ENCODE assay signal across 17 cellular contexts in genomic region chr12:12882288-12882687, GRCh38. TPM values are rescaled to one million over a fixed set of nuclear protein-coding genes. Genes with fewer than 3 reads are reported as not detected.
"Had no signal": no experiment of that assay in that cellular context is flagged by ENCODE, and none has a peak within 500 bp of the region (broad histone marks: within the 10 kb centered on the region; RNA-seq: fewer than 3 reads in every experiment).

No MANE protein-coding gene starts in this region.

- DNase-seq: activated CD4-positive, alpha-beta T cell treated with anti-CD3 and anti-CD28 coated beads, Interleukin-2, amount 10 ng/mL, durations not matched to agents 7 days and 5 days; activated CD4-positive, CD25-positive, alpha-beta regulatory T cell; activated naive CD4-positive, alpha-beta T cell treated with anti-CD3 and anti-CD28 coated beads, Interleukin-2, amount 10 ng/mL, durations not matched to agents 7 days and 5 days; activated T-cell treated with anti-CD3 and anti-CD28 coated beads for 4 hours; caudate nucleus; effector memory CD4-positive, alpha-beta T cell; erythroblast; hippocampal formation; natural killer cell; nucleus accumbens; stimulated activated CD4-positive, alpha-beta T cell treated with anti-CD3 and anti-CD28 coated beads, Interleukin-2, amount 100 ng/mL, for 24 hours; stimulated activated naive CD4-positive, alpha-beta T cell treated with Interleukin-2 at 50 U/mL for 16 hours; T-helper 17 cell; uterus had no signal

- H3K27ac Mint-ChIP-seq: activated naive CD4-positive, alpha-beta T cell treated with anti-CD3 and anti-CD28 coated beads, Interleukin-2, amount 10 ng/mL, durations not matched to agents 7 days and 5 days; activated T-helper 2 cell treated with anti-CD3 and anti-CD28 coated beads, Interferon-gamma antibody, Interleukin-2, Interleukin-4, amounts not matched to agents 10 μg/mL and 5 μg/mL and 100 μg/mL, durations not matched to agents 14 hours and 24 hours and 36 hours; natural killer cell; T-helper 17 cell had no signal

- H3K4me3 Mint-ChIP-seq: activated CD4-positive, alpha-beta T cell treated with anti-CD3 and anti-CD28 coated beads, Interleukin-2, amount 10 ng/mL, durations not matched to agents 7 days and 5 days; activated naive CD4-positive, alpha-beta T cell treated with anti-CD3 and anti-CD28 coated beads, Interleukin-2, amount 10 ng/mL, durations not matched to agents 7 days and 5 days; natural killer cell; T-helper 17 cell had no signal

- ATAC-seq: natural killer cell, sciatic nerve, T-helper 17 cell had no signal

- H3K36me3 Mint-ChIP-seq: activated naive CD4-positive, alpha-beta T cell treated with anti-CD3 and anti-CD28 coated beads, Interleukin-2, amount 10 ng/mL, durations not matched to agents 7 days and 5 days; natural killer cell had no signal

- H3K9me3 Mint-ChIP-seq: activated CD4-positive, alpha-beta T cell treated with anti-CD3 and anti-CD28 coated beads, Interleukin-2, amount 10 ng/mL, durations not matched to agents 7 days and 5 days; activated naive CD4-positive, alpha-beta T cell treated with anti-CD3 and anti-CD28 coated beads, Interleukin-2, amount 10 ng/mL, durations not matched to agents 7 days and 5 days; activated T-helper 2 cell treated with anti-CD3 and anti-CD28 coated beads, Interferon-gamma antibody, Interleukin-2, Interleukin-4, amounts not matched to agents 10 μg/mL and 5 μg/mL and 100 μg/mL, durations not matched to agents 14 hours and 24 hours and 36 hours; natural killer cell had no signal

RNA-seq across cellular contexts. Expression of gene GPRC5A, which starts 9.1 kb away (rescaled TPM):
- total RNA-seq: activated CD8-positive, alpha-beta memory T cell treated with anti-CD3 and anti-CD28 coated beads for 36 hours; activated T-helper 2 cell treated with anti-CD3 and anti-CD28 coated beads, Interferon-gamma antibody, Interleukin-2, Interleukin-4, amounts not matched to agents 10 μg/mL and 5 μg/mL and 100 μg/mL, durations not matched to agents 14 hours and 24 hours and 36 hours had no signal
